In genomic region chr4:139315221-139315675, GRCh38 we compare ENCODE assay signal across 8 cellular contexts.
DNase-seq lines count a peak whose midpoint lies in the region; ATAC-seq lines count a peak whose summit lies in the region.

No MANE protein-coding gene starts in this region.

- H3K4me3 Mint-ChIP-seq in effector memory CD8-positive, alpha-beta T cell, result peak overlapping the region; percentile 33 to 48

- DNase-seq in effector memory CD8-positive, alpha-beta T cell, result no peak
- DNase-seq in COLO829 (ENCODE audit: low spot score) (no peak), SW 1271 (lab: John Stamatoyannopoulos, UW) (no peak), SKM-1 (lab: John Stamatoyannopoulos, UW; ENCODE audit: unreplicated experiment) (no peak), SKM-1 treated with dmso at 0.1 percent for 144 hours (lab: John Stamatoyannopoulos, UW; ENCODE audit: unreplicated experiment) (no peak)

- H3K9me3 Mint-ChIP-seq in effector memory CD8-positive, alpha-beta T cell, result no peaks in the 10 kb centered on the region

- no peaks in the 10 kb centered on the region for H3K27me3 Mint-ChIP-seq in effector memory CD8-positive, alpha-beta T cell

- H3K27ac Mint-ChIP-seq in effector memory CD8-positive, alpha-beta T cell, result peak overlapping the region; percentile 66 to 83

- H3K4me1 Mint-ChIP-seq in effector memory CD8-positive, alpha-beta T cell (ENCODE audit: low read depth in 2 of 2), result peaks cover 54 to 68% of the 10 kb centered on the region in 2 donors

- peaks cover 7% of the 10 kb centered on the region for H3K36me3 Mint-ChIP-seq in effector memory CD8-positive, alpha-beta T cell (ENCODE audit: insufficient read depth)

- ATAC-seq in GM18498 (IDR thresholded peaks at IDR 0.05; ENCODE audit: unreplicated experiment), result peak; percentile 68
- ATAC-seq in GM19463 (IDR thresholded peaks at IDR 0.05; ENCODE audit: unreplicated experiment), result peak; percentile 84
- ATAC-seq in HG03196 (IDR thresholded peaks at IDR 0.05; ENCODE audit: unreplicated experiment), result peak; percentile 66
- ATAC-seq in effector memory CD8-positive, alpha-beta T cell (replicated peaks), result no peak
